Comparison of ENCODE assay signal across 1 cellular context in genomic region chr20:49936153-49937022, GRCh38.
TF ChIP-seq lines count a peak whose summit lies in the region.

Gene RNF114, plus strand, starts transcription at chr20:49936397. Its CDS starts 16 bp downstream, at chr20:49936413.

TF ChIP-seq in GM12878, 131 proteins besides CTCF, POLR2A, EP300 and RAD21 (continued from another document and continues in another):
- TF ChIP-seq ZBTB11 (CRISPR knock-in tag; IDR thresholded peaks at IDR 0.05) (no peak), MLLT1 (IDR thresholded peaks at IDR 0.05) (no peak), NR2F1 (conservative IDR thresholded peaks at IDR 0.05) (no peak), WRNIP1 (IDR thresholded peaks at IDR 0.05; ENCODE audit: borderline replicate concordance, low read depth, low read length) (no peak), BRCA1 (IDR thresholded peaks at IDR 0.05; ENCODE audit: low read depth, low read length) (no peak), CHD1 (IDR thresholded peaks at IDR 0.05; ENCODE audit: low read depth, low read length) (peak; percentile 70; the same call in 1 of the 2 replicates), ASH2L (IDR thresholded peaks at IDR 0.05; ENCODE audit: borderline replicate concordance, low read depth) (peak; percentile 52; the same call in 1 of the 2 replicates), PAX5 (IDR thresholded peaks at IDR 0.05; ENCODE audit: borderline replicate concordance, low read depth, low read length) (no peak), MEF2A (IDR thresholded peaks at IDR 0.05; ENCODE audit: insufficient read depth, low read depth, low read length) (no peak), ZBTB4 (CRISPR knock-in tag; IDR thresholded peaks at IDR 0.05) (no peak), NRF1 (conservative IDR thresholded peaks at IDR 0.05; ENCODE audit: low read depth, low read length) (no peak), ZSCAN29 (IDR thresholded peaks at IDR 0.05) (no peak), ZNF592 (IDR thresholded peaks at IDR 0.05) (no peak), ZBTB40 (IDR thresholded peaks at IDR 0.05; ENCODE audit: borderline replicate concordance) (no peak), HDGF (IDR thresholded peaks at IDR 0.05) (no peak), JUND (IDR thresholded peaks at IDR 0.05; ENCODE audit: low read depth, low read length) (no peak), SP1 (IDR thresholded peaks at IDR 0.05; ENCODE audit: low read depth, low read length) (peak; percentile 92), BMI1 (IDR thresholded peaks at IDR 0.05; ENCODE audit: borderline replicate concordance) (no peak), ZNF622 (IDR thresholded peaks at IDR 0.05) (no peak), RBBP5 (conservative IDR thresholded peaks at IDR 0.05) (no peak), ZNF384 (IDR thresholded peaks at IDR 0.05; ENCODE audit: borderline replicate concordance, low read depth, low read length) (no peak), ZNF217 (IDR thresholded peaks at IDR 0.05) (no peak), ELK1 (IDR thresholded peaks at IDR 0.05; ENCODE audit: low read depth, low read length) (no peak), EED (IDR thresholded peaks at IDR 0.05; ENCODE audit: low read depth) (no peak), TARDBP (IDR thresholded peaks at IDR 0.05; ENCODE audit: borderline replicate concordance) (no peak), RAD51 (IDR thresholded peaks at IDR 0.05) (no peak), LARP7 (IDR thresholded peaks at IDR 0.05) (0 out of 2 replicates have a peak, but pooled peaks have one; percentile 35), SMARCA5 (IDR thresholded peaks at IDR 0.05) (peak; percentile 42; the same call in 1 of the 2 replicates), HSF1 (IDR thresholded peaks at IDR 0.05; ENCODE audit: low read depth, low read length) (0 out of 2 replicates have a peak, but pooled peaks have one; percentile 6), BCL11A (IDR thresholded peaks at IDR 0.05; ENCODE audit: low read depth, low read length) (no peak), TBL1XR1 (IDR thresholded peaks at IDR 0.05; ENCODE audit: low read depth, low read length) (peak; percentile 15; the same call in 1 of the 2 replicates), RUNX3 (IDR thresholded peaks at IDR 0.05; ENCODE audit: low read length) (no peak; the same call in 1 of the 2 replicates), NKRF (conservative IDR thresholded peaks at IDR 0.05) (peak; percentile 87), TCF7 (IDR thresholded peaks at IDR 0.05; ENCODE audit: borderline replicate concordance) (no peak), SREBF1 (IDR thresholded peaks at IDR 0.05; ENCODE audit: low read length) (no peak), ATF7 (IDR thresholded peaks at IDR 0.05; ENCODE audit: low read depth) (no peak), MEF2B (IDR thresholded peaks at IDR 0.05; ENCODE audit: partially characterized antibody, poor library complexity, severe bottlenecking) (no peak), TCF12 (IDR thresholded peaks at IDR 0.05; ENCODE audit: low read depth, low read length) (peak; percentile 71; the same call in 1 of the 2 replicates), CBFB (IDR thresholded peaks at IDR 0.05; ENCODE audit: low read depth) (no peak), YBX1 (IDR thresholded peaks at IDR 0.05) (no peak), IKZF1 (conservative IDR thresholded peaks at IDR 0.05) (peak; percentile 61)
